ENCODE assay signal across 15 cellular contexts in the genomic region with DNA sequence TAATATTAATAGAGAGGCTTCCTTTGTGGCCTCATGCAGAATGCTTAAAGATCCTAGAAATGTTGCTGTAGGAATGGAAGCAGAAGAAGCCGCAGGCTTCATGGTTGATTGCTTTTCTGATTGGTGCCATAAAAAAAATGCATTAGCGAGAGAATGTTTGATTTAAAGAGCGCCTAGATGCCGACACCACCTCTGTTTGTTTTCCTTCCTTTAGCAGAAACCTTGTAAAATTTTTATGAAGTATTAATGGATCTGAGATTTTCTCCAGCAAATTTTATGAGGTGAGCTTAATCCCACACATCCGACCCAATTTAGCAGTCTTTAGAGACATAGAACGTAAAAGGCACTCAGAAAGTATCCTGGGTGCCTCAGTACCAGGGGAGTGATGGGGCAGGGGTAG.
"Had no signal": no experiment of that assay in that cellular context is flagged by ENCODE, and none has a peak within 500 bp of the region (broad histone marks: within the 10 kb centered on the region; RNA-seq: fewer than 3 reads in every experiment).

No MANE protein-coding gene starts in this region.

- DNase-seq: effector memory CD4-positive, alpha-beta T cell; gastrocnemius medialis; heart right ventricle; hypothalamus; kidney glomerular epithelial cell; naive thymus-derived CD4-positive, alpha-beta T cell; nephron progenitor cell; psoas muscle; retina; right lobe of liver; stimulated activated CD4-positive, alpha-beta T cell treated with anti-CD3 and anti-CD28 coated beads, Interleukin-15, amount 100 ng/mL, for 24 hours; stimulated activated CD4-positive, alpha-beta T cell treated with anti-CD3 and anti-CD28 coated beads, Interleukin-1b, Interleukin-23, amount 100 ng/mL, for 48 hours; stimulated activated CD4-positive, alpha-beta T cell treated with anti-CD3 and anti-CD28 coated beads, Interleukin-4, amount 100 ng/mL, for 24 hours; testis; upper lobe of right lung had no signal
